ENCODE assay signal across 15 cellular contexts in the genomic region with DNA sequence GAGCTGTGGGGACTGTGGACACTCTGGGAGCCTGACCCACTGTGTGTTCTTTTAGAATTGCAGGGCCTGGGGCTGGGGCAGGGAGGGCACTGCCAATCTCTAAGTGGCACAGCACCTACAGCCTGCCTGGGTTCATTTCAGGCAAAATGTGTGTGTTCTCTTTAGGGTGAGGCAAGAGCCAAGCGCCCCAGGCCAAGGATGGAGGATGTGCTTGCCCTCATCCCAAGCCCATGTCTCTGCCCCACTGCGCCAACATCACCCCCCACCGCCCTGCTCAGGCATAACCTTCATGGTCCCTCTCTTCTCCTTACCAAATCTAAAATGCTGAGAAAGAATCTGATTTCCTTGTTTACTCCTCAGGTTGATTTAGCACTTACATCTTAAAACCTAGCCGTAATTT.
DNase-seq lines count a peak whose midpoint lies in the region; ATAC-seq, FAIRE-seq and TF ChIP-seq lines count a peak whose summit lies in the region.
"Had no signal": no experiment of that assay in that cellular context is flagged by ENCODE, and none has a peak within 500 bp of the region (broad histone marks: within the 10 kb centered on the region; RNA-seq: fewer than 3 reads in every experiment).

No MANE protein-coding gene starts in this region.

- H3K4me3 ChIP-seq in ACC112 (ENCODE audit: low read depth, low read length) (peak overlapping the region; percentile 7; the same call in 1 of the 2 replicates), small intestine (ENCODE audit: low read depth in 1 of 2, low read length in 2 of 2) (no peak overlapping the region)
- H3K4me3 ChIP-seq: mucosa of descending colon, smooth muscle cell, uterus had no signal

- H3K27ac Mint-ChIP-seq in activated CD4-positive, alpha-beta T cell treated with anti-CD3 and anti-CD28 coated beads, Interleukin-2, amount 10 ng/mL, durations not matched to agents 7 days and 5 days = peak overlapping the region; percentile 36
- H3K27ac Mint-ChIP-seq in T-helper 1 cell treated with Interleukin-12 subunit alpha and Interleukin-12 subunit beta and Interleukin-4 antibody, amounts not matched to agents 30 μg/mL and 1 μg/mL, for 36 hours = peak overlapping the region; percentile 79
- H3K27ac Mint-ChIP-seq in natural killer cell = peak overlapping the region; percentile 20 to 21
- H3K27ac Mint-ChIP-seq: CD8-positive, alpha-beta T cell had no signal

- H3K4me1 Mint-ChIP-seq in activated CD4-positive, alpha-beta T cell treated with anti-CD3 and anti-CD28 coated beads, Interleukin-2, amount 10 ng/mL, durations not matched to agents 7 days and 5 days = peaks cover 36% of the 10 kb centered on the region
- H3K4me1 Mint-ChIP-seq in T-helper 1 cell treated with Interleukin-12 subunit alpha and Interleukin-12 subunit beta and Interleukin-4 antibody, amounts not matched to agents 30 μg/mL and 1 μg/mL, for 36 hours (ENCODE audit: low read depth) = peaks cover 30% of the 10 kb centered on the region
- peaks cover 9 to 16% of the 10 kb centered on the region in 2 donors for H3K4me1 Mint-ChIP-seq in natural killer cell

- H3K9me3 Mint-ChIP-seq in activated CD4-positive, alpha-beta T cell treated with anti-CD3 and anti-CD28 coated beads, Interleukin-2, amount 10 ng/mL, durations not matched to agents 7 days and 5 days = no peaks in the 10 kb centered on the region
- H3K9me3 Mint-ChIP-seq in T-helper 1 cell treated with Interleukin-12 subunit alpha and Interleukin-12 subunit beta and Interleukin-4 antibody, amounts not matched to agents 30 μg/mL and 1 μg/mL, for 36 hours = no peaks in the 10 kb centered on the region
- no peaks in the 10 kb centered on the region for H3K9me3 Mint-ChIP-seq in natural killer cell
- H3K9me3 Mint-ChIP-seq: CD8-positive, alpha-beta T cell had no signal

- CTCF ChIA-PET in activated CD4-positive, alpha-beta T cell treated with anti-CD3 and anti-CD28 coated beads, Interleukin-2, amount 10 ng/mL, durations not matched to agents 7 days and 5 days (lab: Charles Lee) = interaction anchor here (0.6 to 2.9 kb wide), 18 partner anchors 8 to 301 kb away, joined by 3 to 13 read pairs (median 4); no protein-coding TSS in a partner anchor

- H3K27me3 ChIP-seq in ACC112 (ENCODE audit: insufficient read depth, low read length) = no peaks in the 10 kb centered on the region
- no peaks in the 10 kb centered on the region for H3K27me3 ChIP-seq in small intestine (ENCODE audit: control insufficient read depth in 2 of 2, insufficient read depth in 2 of 2, low read length in 2 of 2)
- H3K27me3 ChIP-seq: uterus had no signal

- H3K79me2 ChIP-seq in ACC112 (ENCODE audit: control insufficient read depth, insufficient read depth, low read length, unreplicated experiment) = no peaks in the 10 kb centered on the region

- peak overlapping the region; percentile 100; the same call in 1 of the 2 replicates for H3K27ac ChIP-seq in ACC112 (ENCODE audit: low read depth, low read length)
- no peak overlapping the region for H3K27ac ChIP-seq in small intestine (ENCODE audit: low read depth in 1 of 2, low read length in 1 of 2)
- H3K27ac ChIP-seq: uterus had no signal

- peak overlapping the region; percentile 95 for H2AFZ ChIP-seq in ACC112 (ENCODE audit: low read length, unreplicated experiment)

- H3K4me3 Mint-ChIP-seq in activated CD4-positive, alpha-beta T cell treated with anti-CD3 and anti-CD28 coated beads, Interleukin-2, amount 10 ng/mL, durations not matched to agents 7 days and 5 days = no peak overlapping the region
- peak overlapping the region; percentile 15 for H3K4me3 Mint-ChIP-seq in T-helper 1 cell treated with Interleukin-12 subunit alpha and Interleukin-12 subunit beta and Interleukin-4 antibody, amounts not matched to agents 30 μg/mL and 1 μg/mL, for 36 hours
- H3K4me3 Mint-ChIP-seq in natural killer cell = no peak overlapping the region
- H3K4me3 Mint-ChIP-seq: CD8-positive, alpha-beta T cell had no signal

- H3K4me1 ChIP-seq in ACC112 (ENCODE audit: control insufficient read depth, insufficient read depth, low read length, unreplicated experiment) = peaks cover 42% of the 10 kb centered on the region
- no peaks in the 10 kb centered on the region for H3K4me1 ChIP-seq in small intestine (ENCODE audit: control insufficient read depth in 2 of 2, insufficient read depth in 1 of 2, low read depth in 1 of 2, low read length in 1 of 2)
- H3K4me1 ChIP-seq: uterus had no signal

- H3K36me3 ChIP-seq in ACC112 (ENCODE audit: insufficient read depth, low read length) (no peaks in the 10 kb centered on the region), small intestine (ENCODE audit: control insufficient read depth in 2 of 2, insufficient read depth in 2 of 2, low read length in 2 of 2) (no peaks in the 10 kb centered on the region)
- H3K36me3 ChIP-seq: uterus had no signal

- intact Hi-C loops in natural killer cell (cut with micrococcal nuclease) = loop anchor here (5.0 kb wide), 2 partner anchors 120 to 480 kb away; no protein-coding TSS in a partner anchor

- ATAC-seq in natural killer cell (no peak), GM21576 (IDR thresholded peaks at IDR 0.05; ENCODE audit: unreplicated experiment) (no peak)

- POLR2A ChIA-PET in activated CD4-positive, alpha-beta T cell treated with anti-CD3 and anti-CD28 coated beads, Interleukin-2, amount 10 ng/mL, durations not matched to agents 7 days and 5 days (lab: Charles Lee) = no interaction called here

- no peak for FAIRE-seq in small intestine (lab: Jason Lieb, UNC)
- FAIRE-seq: endometrium had no signal

- peaks cover 7% of the 10 kb centered on the region for H3K27me3 Mint-ChIP-seq in activated CD4-positive, alpha-beta T cell treated with anti-CD3 and anti-CD28 coated beads, Interleukin-2, amount 10 ng/mL, durations not matched to agents 7 days and 5 days
- H3K27me3 Mint-ChIP-seq in T-helper 1 cell treated with Interleukin-12 subunit alpha and Interleukin-12 subunit beta and Interleukin-4 antibody, amounts not matched to agents 30 μg/mL and 1 μg/mL, for 36 hours (ENCODE audit: low read depth) = peaks cover 11% of the 10 kb centered on the region
- peaks cover 3 to 12% of the 10 kb centered on the region in 2 donors for H3K27me3 Mint-ChIP-seq in natural killer cell (ENCODE audit: low read depth in 2 of 2)

- WGBS in small intestine, 3 donors = 82 to 94% (median 92%) methylated on average over 4 of the region's 4 CpGs

- no peaks in the 10 kb centered on the region for H3K36me3 Mint-ChIP-seq in activated CD4-positive, alpha-beta T cell treated with anti-CD3 and anti-CD28 coated beads, Interleukin-2, amount 10 ng/mL, durations not matched to agents 7 days and 5 days (ENCODE audit: low read depth)
- H3K36me3 Mint-ChIP-seq in T-helper 1 cell treated with Interleukin-12 subunit alpha and Interleukin-12 subunit beta and Interleukin-4 antibody, amounts not matched to agents 30 μg/mL and 1 μg/mL, for 36 hours (ENCODE audit: low read depth) = no peaks in the 10 kb centered on the region
- no peaks in the 10 kb centered on the region for H3K36me3 Mint-ChIP-seq in natural killer cell
- H3K36me3 Mint-ChIP-seq: CD8-positive, alpha-beta T cell had no signal

- DNase-seq in activated CD4-positive, alpha-beta T cell treated with anti-CD3 and anti-CD28 coated beads, Interleukin-2, amount 10 ng/mL, durations not matched to agents 7 days and 5 days = no peak
- DNase-seq in activated CD4-positive, alpha-beta T cell treated with anti-CD3 and anti-CD28 coated beads for 48 hours = no peak
- DNase-seq in natural killer cell = no peak
- DNase-seq in small intestine = no peak
- no peak for DNase-seq in NCI-H526 treated with DMSO at 0.1 percent for 48 hours (lab: John Stamatoyannopoulos, UW)
- DNase-seq: amniotic stem cell, occipital lobe had no signal

- no peaks in the 10 kb centered on the region for H3K9me3 ChIP-seq in small intestine (ENCODE audit: control insufficient read depth, low read depth)
- H3K9me3 ChIP-seq: mucosa of descending colon had no signal

- TF ChIP-seq CTCF in natural killer cell (IDR thresholded peaks at IDR 0.05) = no peak

Comparison
In these comparisons a context has a peak if more than half of its experiments do, and no peak if none do; other contexts are left out.
1. H3K27ac Mint-ChIP-seq: peak in every context shown above with its lines; median percentile 79 in T-helper 1 cell treated with Interleukin-12 subunit alpha and Interleukin-12 subunit beta and Interleukin-4 antibody, amounts not matched to agents 30 μg/mL and 1 μg/mL, for 36 hours; 36 in activated CD4-positive, alpha-beta T cell treated with anti-CD3 and anti-CD28 coated beads, Interleukin-2, amount 10 ng/mL, durations not matched to agents 7 days and 5 days; 20 in natural killer cell.